In the genomic region with DNA sequence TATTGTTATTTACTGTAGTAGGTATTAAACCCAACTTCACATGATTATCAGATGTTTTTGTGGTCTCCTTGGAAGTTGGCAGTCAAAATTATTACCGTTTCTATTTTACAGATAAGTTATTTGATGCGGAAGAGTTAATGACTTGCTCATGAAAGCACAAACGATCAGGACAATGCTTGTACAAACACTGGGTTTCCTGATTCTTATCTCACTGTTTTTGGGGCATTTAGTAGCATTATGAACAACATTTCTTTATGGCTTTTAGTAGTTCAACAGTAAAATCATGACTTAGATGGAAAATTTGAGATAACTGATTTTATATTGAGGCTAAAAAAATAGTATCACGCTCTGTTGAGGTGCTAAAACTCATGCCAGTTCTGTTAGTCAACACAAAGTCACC, we compare ENCODE assay signal across 4 cellular contexts.
"Had no signal": no experiment of that assay in that cellular context is flagged by ENCODE, and none has a peak within 500 bp of the region (broad histone marks: within the 10 kb centered on the region; RNA-seq: fewer than 3 reads in every experiment).

No MANE protein-coding gene starts in this region.

- DNase-seq: H9, HCEC 1CT had no signal

- H3K4me3 ChIP-seq: GM23338 had no signal

- ATAC-seq: GM23338, HepG2 had no signal

- H2AFZ ChIP-seq: GM23338 had no signal

- H3K4me2 ChIP-seq: GM23338 had no signal
